ENCODE assay signal across 27 cellular contexts in genomic region chr2:240510513-240511210, GRCh38. TPM values are rescaled to one million over a fixed set of nuclear protein-coding genes. Genes with fewer than 3 reads are reported as not detected.
DNase-seq lines count a peak whose midpoint lies in the region; FAIRE-seq and TF ChIP-seq lines count a peak whose summit lies in the region.
"Had no signal": no experiment of that assay in that cellular context is flagged by ENCODE, and none has a peak within 500 bp of the region (broad histone marks: within the 10 kb centered on the region; RNA-seq: fewer than 3 reads in every experiment).

No MANE protein-coding gene starts in this region.

- H3K4me3 Mint-ChIP-seq in neural crest cell: no peak overlapping the region
- H3K4me3 Mint-ChIP-seq: activated naive CD8-positive, alpha-beta T cell treated with anti-CD3 and anti-CD28 coated beads, Interleukin-2, amount 50 U/mL, for 24 hours; CD4-positive, alpha-beta T cell; central memory CD8-positive, alpha-beta T cell; stimulated activated naive B cell treated with anti-CD40 and anti-IgM and Interleukin-4, amounts not matched to agents 10 μg/mL and 1 μg/mL and 100 μg/mL, for 72 hours; T-helper 1 cell treated with Interleukin-12 subunit alpha and Interleukin-12 subunit beta and Interleukin-4 antibody, amounts not matched to agents 30 μg/mL and 1 μg/mL, for 36 hours had no signal

- no peaks in the 10 kb centered on the region for H3K27me3 Mint-ChIP-seq in neural crest cell (ENCODE audit: low read depth)
- H3K27me3 Mint-ChIP-seq: activated naive CD8-positive, alpha-beta T cell treated with anti-CD3 and anti-CD28 coated beads, Interleukin-2, amount 50 U/mL, for 24 hours; CD4-positive, alpha-beta T cell; central memory CD8-positive, alpha-beta T cell; stimulated activated naive B cell treated with anti-CD40 and anti-IgM and Interleukin-4, amounts not matched to agents 10 μg/mL and 1 μg/mL and 100 μg/mL, for 72 hours had no signal

- H3K4me1 ChIP-seq in prostate gland (replicated peaks): no peaks in the 10 kb centered on the region

- H3K4me3 ChIP-seq in bronchial epithelial cell (ENCODE audit: low read depth, low read length): no peak overlapping the region
- no peak overlapping the region for H3K4me3 ChIP-seq in prostate gland
- H3K4me3 ChIP-seq: GM23248, SJSA1, suprapubic skin had no signal

- FAIRE-seq in bronchial epithelial cell (lab: Jason Lieb, UNC): peak; percentile 13
- FAIRE-seq: endometrium, frontal cortex had no signal

- no peaks in the 10 kb centered on the region for H3K9me3 ChIP-seq in prostate gland
- H3K9me3 ChIP-seq: SJSA1, suprapubic skin had no signal

- no peaks in the 10 kb centered on the region for H3K27me3 ChIP-seq in bronchial epithelial cell (ENCODE audit: control insufficient read depth, insufficient read depth, low read length)
- H3K27me3 ChIP-seq in prostate gland (replicated peaks; ENCODE audit: insufficient read depth): no peaks in the 10 kb centered on the region
- H3K27me3 ChIP-seq: SJSA1, suprapubic skin had no signal

- no peaks in the 10 kb centered on the region for H3K9me3 Mint-ChIP-seq in neural crest cell
- H3K9me3 Mint-ChIP-seq: activated naive CD8-positive, alpha-beta T cell treated with anti-CD3 and anti-CD28 coated beads, Interleukin-2, amount 50 U/mL, for 24 hours; CD4-positive, alpha-beta T cell; central memory CD8-positive, alpha-beta T cell; T-helper 1 cell treated with Interleukin-12 subunit alpha and Interleukin-12 subunit beta and Interleukin-4 antibody, amounts not matched to agents 30 μg/mL and 1 μg/mL, for 36 hours had no signal

- peak overlapping the region; percentile 29 for H3K27ac Mint-ChIP-seq in neural crest cell (ENCODE audit: unreplicated experiment)
- H3K27ac Mint-ChIP-seq: activated naive CD8-positive, alpha-beta T cell treated with anti-CD3 and anti-CD28 coated beads, Interleukin-2, amount 50 U/mL, for 24 hours; CD4-positive, alpha-beta T cell; stimulated activated naive B cell treated with anti-CD40 and anti-IgM and Interleukin-4, amounts not matched to agents 10 μg/mL and 1 μg/mL and 100 μg/mL, for 72 hours; T-helper 1 cell treated with Interleukin-12 subunit alpha and Interleukin-12 subunit beta and Interleukin-4 antibody, amounts not matched to agents 30 μg/mL and 1 μg/mL, for 36 hours had no signal

- peaks cover 4% of the 10 kb centered on the region for H3K4me1 Mint-ChIP-seq in neural crest cell

- intact Hi-C loops in prostate gland (cut with DNase I): loop anchor here (10.0 kb wide), 1 partner anchor 194 kb away; no protein-coding TSS in a partner anchor

- no peak overlapping the region for H3K27ac ChIP-seq in prostate gland
- H3K27ac ChIP-seq: GM23248, SJSA1, suprapubic skin had no signal

- H3K36me3 ChIP-seq in bronchial epithelial cell (ENCODE audit: control insufficient read depth, insufficient read depth, low read length) (no peaks in the 10 kb centered on the region), prostate gland (no peaks in the 10 kb centered on the region)
- H3K36me3 ChIP-seq: SJSA1 had no signal

- no peak for TF ChIP-seq POLR2A in prostate gland (IDR thresholded peaks at IDR 0.05)

- TF ChIP-seq CTCF in bronchial epithelial cell (IDR thresholded peaks at IDR 0.05; ENCODE audit: insufficient read depth, low read length, severe bottlenecking): no peak
- TF ChIP-seq CTCF in neural crest cell (conservative IDR thresholded peaks at IDR 0.05): no peak
- TF ChIP-seq CTCF in prostate gland (IDR thresholded peaks at IDR 0.05): no peak

- peaks cover 9% of the 10 kb centered on the region for H3K36me3 Mint-ChIP-seq in neural crest cell (ENCODE audit: low read depth)

- 90% methylated on average over 12 of the region's 12 CpGs for WGBS in prostate gland

- DNase-seq in stimulated activated CD4-positive, alpha-beta T cell treated with anti-CD3 and anti-CD28 coated beads, Interleukin-4, amount 100 ng/mL, for 24 hours: peak; percentile 2
- DNase-seq in stimulated activated CD4-positive, alpha-beta T cell treated with anti-CD3 and anti-CD28 coated beads, Interleukin-15, amount 100 ng/mL, for 24 hours: no peak
- DNase-seq in bronchial epithelial cell (ENCODE audit: low read depth) (no peak), neural crest cell (ENCODE audit: low read depth, low spot score) (no peak), prostate gland (ENCODE audit: low spot score) (no peak), nucleus accumbens (lab: John Stamatoyannopoulos, UW) (no peak), T1000 (lab: John Stamatoyannopoulos, UW) (no peak)
- DNase-seq: activated CD4-positive, alpha-beta T cell treated with anti-CD3 and anti-CD28 coated beads for 48 hours; activated CD8-positive, alpha-beta memory T cell treated with anti-CD3 and anti-CD28 coated beads, Interleukin-2, amount 50 U/mL, for 4 hours; activated naive CD8-positive, alpha-beta T cell treated with anti-CD3 and anti-CD28 coated beads, Interleukin-2, amount 50 U/mL, for 24 hours; CD4-positive, alpha-beta T cell; dermis blood vessel endothelial cell; EL; GM23248; Kasumi-1; mesenchymal stem cell; MV-4-11; NCI-H1436 treated with DMSO at 0.1 percent for 48 hours; NCI-H345; stimulated activated CD4-positive, alpha-beta T cell treated with anti-CD3 and anti-CD28 coated beads, Interleukin-4, amount 100 ng/mL, for 1 hour; stimulated activated naive B cell treated with anti-CD40 and anti-IgM and Interleukin-4, amounts not matched to agents 10 μg/mL and 1 μg/mL and 100 μg/mL, for 72 hours had no signal

RNA-seq across cellular contexts. Expression of gene ANKMY1, which starts 47.1 kb away (rescaled TPM):
- total RNA-seq in bronchial epithelial cell: 10.8 and 15.8 TPM in 2 replicates
- total RNA-seq in neural crest cell: 13.0 and 15.9 TPM in 2 replicates
- 10 to 100 TPM; 22.7 to 31.4 TPM for total RNA-seq in prostate gland

RNA-seq across cellular contexts. Expression of gene DUSP28, which starts 49.5 kb away (rescaled TPM):
- total RNA-seq in bronchial epithelial cell: 1.9 and 2.1 TPM in 2 replicates
- total RNA-seq in neural crest cell: 5.0 and 6.1 TPM in 2 replicates
- total RNA-seq in prostate gland: 10 to 100 TPM; 18.4 to 18.6 TPM

RNA-seq across cellular contexts. Expression of gene RNPEPL1, which starts 57.6 kb away (rescaled TPM):
- total RNA-seq in bronchial epithelial cell (10.8 and 12.3 TPM in 2 replicates), neural crest cell (36.1 and 37.1 TPM in 2 replicates), prostate gland (10 to 100 TPM; 36.9 to 94.7 TPM)
